Comparison of ENCODE assay signal across 22 cellular contexts in genomic region chr1:153070243-153070642, GRCh38. TPM values are rescaled to one million over a fixed set of nuclear protein-coding genes. Genes with fewer than 3 reads are reported as not detected.
A peak's percentile ranks its signal among the peaks of the same experiment; 100 is the strongest.
DNase-seq lines count a peak whose midpoint lies in the region; ATAC-seq, FAIRE-seq and TF ChIP-seq lines count a peak whose summit lies in the region.
"Had no signal": no experiment of that assay in that cellular context is flagged by ENCODE, and none has a peak within 500 bp of the region (broad histone marks: within the 10 kb centered on the region; RNA-seq: fewer than 3 reads in every experiment).

No MANE protein-coding gene starts in this region.

- CTCF ChIA-PET in A549 (lab: Yijun Ruan, JAX) (no interaction called here), WTC11 (lab: Charles Lee) (interaction anchor here (1.4 to 1.6 kb wide), 2 partner anchors 38 to 122 kb away, joined by 3 read pairs; no protein-coding TSS in a partner anchor)

- no peaks in the 10 kb centered on the region for H3K36me3 ChIP-seq in GM23338 (ENCODE audit: insufficient read depth)

- POLR2A ChIA-PET in A549 (lab: Yijun Ruan, JAX) (no interaction called here), WTC11 (lab: Charles Lee) (no interaction called here)

- FAIRE-seq in A549 (lab: Jason Lieb, UNC): no peak
- FAIRE-seq: D721Med, G401.6, GM12891, GM19239, HepG2 had no signal

- TF ChIP-seq EP300 in A549 (IDR thresholded peaks at IDR 0.05): no peak

- H3K4me1 ChIP-seq in A549: no peaks in the 10 kb centered on the region
- H3K4me1 ChIP-seq in GM23338 (ENCODE audit: insufficient read depth): no peaks in the 10 kb centered on the region
- H3K4me1 ChIP-seq: Caco-2 had no signal

- no peaks in the 10 kb centered on the region for H3K9me2 ChIP-seq in GM23338 (ENCODE audit: insufficient read depth)

- DNase-seq in A549 (ENCODE audit: low read depth in 1 of 2, low spot score in 1 of 2) (peak in 1 of 2 experiments; percentile 5), GM23338 (ENCODE audit: low spot score) (peak; percentile 15), WTC11 (ENCODE audit: low spot score) (no peak), epithelial cell of esophagus (ENCODE audit: low read depth) (no peak), T-helper 9 cell (no peak)
- DNase-seq in activated T-cell treated with anti-CD3 and anti-CD28 coated beads, Interleukin-2, amount 50 U/mL, for 24 hours: no peak
- DNase-seq: ACHN; Caco-2; CD4-positive, alpha-beta T cell; GM23248; H9; KG1 had no signal

- H3K27me3 ChIP-seq in GM23338 (ENCODE audit: insufficient read depth): no peaks in the 10 kb centered on the region

- no peaks in the 10 kb centered on the region for H3K4me1 Mint-ChIP-seq in GM23338
- no peaks in the 10 kb centered on the region for H3K4me1 Mint-ChIP-seq in WTC11
- H3K4me1 Mint-ChIP-seq in activated T-cell treated with anti-CD3 and anti-CD28 coated beads, Interleukin-2, amount 50 U/mL, for 24 hours (ENCODE audit: low read depth): no peaks in the 10 kb centered on the region
- H3K4me1 Mint-ChIP-seq: H9, IgD-negative memory B cell had no signal

- no peak overlapping the region for H3K27ac Mint-ChIP-seq in GM23338
- H3K27ac Mint-ChIP-seq in WTC11: no peak overlapping the region
- no peak overlapping the region for H3K27ac Mint-ChIP-seq in activated T-cell treated with anti-CD3 and anti-CD28 coated beads, Interleukin-2, amount 50 U/mL, for 24 hours
- H3K27ac Mint-ChIP-seq: CD4-positive, alpha-beta T cell; H9; IgD-negative memory B cell had no signal

- H2AFZ ChIP-seq in GM23338: no peak overlapping the region
- H2AFZ ChIP-seq: GM23248 had no signal

- no peaks in the 10 kb centered on the region for H3K9me3 Mint-ChIP-seq in GM23338
- no peaks in the 10 kb centered on the region for H3K9me3 Mint-ChIP-seq in WTC11
- H3K9me3 Mint-ChIP-seq in activated T-cell treated with anti-CD3 and anti-CD28 coated beads, Interleukin-2, amount 50 U/mL, for 24 hours: no peaks in the 10 kb centered on the region
- H3K9me3 Mint-ChIP-seq: CD4-positive, alpha-beta T cell; H9 had no signal

- H3K36me3 Mint-ChIP-seq in GM23338 (ENCODE audit: low read depth) (no peaks in the 10 kb centered on the region), WTC11 (no peaks in the 10 kb centered on the region)
- no peaks in the 10 kb centered on the region for H3K36me3 Mint-ChIP-seq in activated T-cell treated with anti-CD3 and anti-CD28 coated beads, Interleukin-2, amount 50 U/mL, for 24 hours (ENCODE audit: low read depth)
- H3K36me3 Mint-ChIP-seq: IgD-negative memory B cell had no signal

- TF ChIP-seq CTCF in A549 (IDR thresholded peaks at IDR 0.05): no peak
- TF ChIP-seq CTCF in GM23338 (conservative IDR thresholded peaks at IDR 0.05; ENCODE audit: low read depth in 2 of 2): no peak
- TF ChIP-seq CTCF in WTC11 (IDR thresholded peaks at IDR 0.05): no peak
- peak; percentile 10 for TF ChIP-seq CTCF in epithelial cell of esophagus (IDR thresholded peaks at IDR 0.05; ENCODE audit: insufficient read depth, low read depth, low read length, missing control alignments)

- H3K79me2 ChIP-seq in GM23338 (replicated peaks; ENCODE audit: insufficient read depth): no peaks in the 10 kb centered on the region

- H3F3A ChIP-seq in GM23338 (replicated peaks; ENCODE audit: low read depth): no peaks in the 10 kb centered on the region

- no peak overlapping the region for H3K27ac ChIP-seq in A549
- no peak overlapping the region for H3K27ac ChIP-seq in GM23338 (ENCODE audit: low read depth)
- H3K27ac ChIP-seq: C4-2B, GM23248 had no signal

- WGBS in A549 (ENCODE audit: missing lambda C conversion rate): 0% methylated on average over 2 of the region's 2 CpGs

- no peaks in the 10 kb centered on the region for H3K9me3 ChIP-seq in A549
- H3K9me3 ChIP-seq: Caco-2 had no signal

- H3K4me2 ChIP-seq in A549 (no peak overlapping the region), GM23338 (no peak overlapping the region)

- no peak for TF ChIP-seq RAD21 in A549 (conservative IDR thresholded peaks at IDR 0.05 in 1 of 2, IDR thresholded peaks at IDR 0.05 in 1 of 2)

- TF ChIP-seq POLR2A in A549 (IDR thresholded peaks at IDR 0.05; ENCODE audit: low read length): no peak

- ATAC-seq in A549: peak; percentile 54 to 77; a peak in 4 of 6 replicates
- ATAC-seq in GM23338: peak; percentile 27; the same call in 1 of the 3 replicates
- ATAC-seq in WTC11: peak; percentile 39; the same call in 1 of the 2 replicates
- ATAC-seq in GM21360 (IDR thresholded peaks at IDR 0.05; ENCODE audit: unreplicated experiment): no peak
- ATAC-seq: HepG2 had no signal

- H3K4me3 Mint-ChIP-seq in GM23338 (no peak overlapping the region), WTC11 (no peak overlapping the region)
- no peak overlapping the region for H3K4me3 Mint-ChIP-seq in activated T-cell treated with anti-CD3 and anti-CD28 coated beads, Interleukin-2, amount 50 U/mL, for 24 hours
- H3K4me3 Mint-ChIP-seq: CD4-positive, alpha-beta T cell; H9; IgD-negative memory B cell had no signal

- H4K20me1 ChIP-seq in GM23338 (replicated peaks; ENCODE audit: insufficient read depth): no peaks in the 10 kb centered on the region

- H3K4me3 ChIP-seq in A549 (no peak overlapping the region), GM23338 (no peak overlapping the region), epithelial cell of esophagus (ENCODE audit: low read length) (no peak overlapping the region)
- H3K4me3 ChIP-seq: GM23248 had no signal

- H3K27me3 Mint-ChIP-seq in GM23338 (ENCODE audit: insufficient read depth, low read depth, poor library complexity) (peaks cover 3% of the 10 kb centered on the region), WTC11 (ENCODE audit: low read depth) (peaks cover 4% of the 10 kb centered on the region)
- H3K27me3 Mint-ChIP-seq in activated T-cell treated with anti-CD3 and anti-CD28 coated beads, Interleukin-2, amount 50 U/mL, for 24 hours: peaks cover 34% of the 10 kb centered on the region
- H3K27me3 Mint-ChIP-seq: IgD-negative memory B cell had no signal

TF ChIP-seq in A549, 52 proteins besides CTCF, POLR2A, EP300 and RAD21 (continues in another document):
- no peak for TF ChIP-seq SMC3 (IDR thresholded peaks at IDR 0.05)
- TF ChIP-seq GATA3 (IDR thresholded peaks at IDR 0.05; ENCODE audit: borderline replicate concordance): no peak
- no peak for TF ChIP-seq ZNF302 (CRISPR knock-in tag; IDR thresholded peaks at IDR 0.05)

TF ChIP-seq in GM23338, 12 proteins besides CTCF, POLR2A, EP300 and RAD21 (continues in another document):
- TF ChIP-seq EZH2 (IDR thresholded peaks at IDR 0.05; ENCODE audit: low read depth, unreplicated experiment): no peak

TF ChIP-seq in WTC11, 78 proteins besides CTCF, POLR2A, EP300 and RAD21 (continues in another document):
- TF ChIP-seq TCF7 (CRISPR knock-in tag; IDR thresholded peaks at IDR 0.05; ENCODE audit: low read depth): no peak

RNA-seq across cellular contexts. Expression of gene SPRR2B, which starts 1.2 kb away (rescaled TPM):
- polyA plus RNA-seq in A549 (2011; rRNA removed) (not detected in 2 replicates), A549 (2017; fragmentation: RNase III; extraction: RNeasy Plus Mini Kit Qiagen cat#74134 plus additional on column Dnase treatment) (not detected in 3 replicates), GM23338 (2016; fragmentation: Nextera tagmentation; extraction: Ambion mirVana) (not detected in 2 replicates)
- not detected in 2 replicates for polyA plus RNA-seq in A549 (2012; cell fraction: cytosol; rRNA removed)
- not detected in 2 replicates for polyA plus RNA-seq in A549 (2012; cell fraction: nucleus; rRNA removed)
- not detected in 2 replicates for polyA minus RNA-seq in A549 (2011; rRNA and poly(A)+ RNA removed)
- not detected in 2 replicates for total RNA-seq in GM23338 (2014; rRNA removed; shearing (Covaris generic))
- total RNA-seq in WTC11 (2021): not detected in 3 replicates
- total RNA-seq: A172; Caco-2; CD4-positive, alpha-beta T cell; GM23248; H9; HepG2 had no signal
- polyA plus RNA-seq: BJ, GM23248, HepG2, IgD-negative memory B cell had no signal

RNA-seq across cellular contexts. Expression of gene SPRR2A, which starts 12.9 kb away (rescaled TPM):
- polyA plus RNA-seq in A549 (2011; rRNA removed) (not detected in 2 replicates), A549 (2017; fragmentation: RNase III; extraction: RNeasy Plus Mini Kit Qiagen cat#74134 plus additional on column Dnase treatment) (not detected in 3 replicates), GM23338 (2016; fragmentation: Nextera tagmentation; extraction: Ambion mirVana) (0.43 TPM in 1 of 2 replicates, not detected in the other)
- polyA plus RNA-seq in A549 (2012; cell fraction: cytosol; rRNA removed): not detected in 2 replicates
- not detected in 2 replicates for polyA plus RNA-seq in A549 (2012; cell fraction: nucleus; rRNA removed)
- not detected in 2 replicates for polyA minus RNA-seq in A549 (2011; rRNA and poly(A)+ RNA removed)
- not detected in 2 replicates for total RNA-seq in GM23338 (2014; rRNA removed; shearing (Covaris generic))
- not detected in 3 replicates for total RNA-seq in WTC11 (2021)
- total RNA-seq: A172; Caco-2; CD4-positive, alpha-beta T cell; GM23248; H9; HepG2 had no signal
- polyA plus RNA-seq: BJ, GM23248, HepG2, IgD-negative memory B cell had no signal

RNA-seq across cellular contexts. Expression of gene SPRR2E, which starts 24.1 kb away (rescaled TPM):
- polyA plus RNA-seq in A549 (2011; rRNA removed) (not detected in 2 replicates), A549 (2017; fragmentation: RNase III; extraction: RNeasy Plus Mini Kit Qiagen cat#74134 plus additional on column Dnase treatment) (not detected in 3 replicates), GM23338 (2016; fragmentation: Nextera tagmentation; extraction: Ambion mirVana) (not detected in 2 replicates)
- polyA plus RNA-seq in A549 (2012; cell fraction: cytosol; rRNA removed): not detected in 2 replicates
- not detected in 2 replicates for polyA plus RNA-seq in A549 (2012; cell fraction: nucleus; rRNA removed)
- polyA minus RNA-seq in A549 (2011; rRNA and poly(A)+ RNA removed): not detected in 2 replicates
- not detected in 2 replicates for total RNA-seq in GM23338 (2014; rRNA removed; shearing (Covaris generic))
- total RNA-seq in WTC11 (2021): not detected in 3 replicates
- total RNA-seq: A172; Caco-2; CD4-positive, alpha-beta T cell; GM23248; H9; HepG2 had no signal
- polyA plus RNA-seq: BJ, GM23248, HepG2, IgD-negative memory B cell had no signal

RNA-seq across cellular contexts. Expression of gene SPRR2D, which starts 29.3 kb away (rescaled TPM):
- polyA plus RNA-seq in A549 (2011; rRNA removed) (not detected in 2 replicates), A549 (2017; fragmentation: RNase III; extraction: RNeasy Plus Mini Kit Qiagen cat#74134 plus additional on column Dnase treatment) (not detected in 3 replicates), GM23338 (2016; fragmentation: Nextera tagmentation; extraction: Ambion mirVana) (not detected in 2 replicates)
- not detected in 2 replicates for polyA plus RNA-seq in A549 (2012; cell fraction: cytosol; rRNA removed)
- polyA plus RNA-seq in A549 (2012; cell fraction: nucleus; rRNA removed): not detected in 2 replicates
- 0.45 TPM in 1 of 2 replicates, not detected in the other for polyA minus RNA-seq in A549 (2011; rRNA and poly(A)+ RNA removed)
- total RNA-seq in GM23338 (2014; rRNA removed; shearing (Covaris generic)): not detected in 2 replicates
- total RNA-seq in WTC11 (2021): not detected in 3 replicates
- total RNA-seq: A172; Caco-2; CD4-positive, alpha-beta T cell; GM23248; H9; HepG2 had no signal
- polyA plus RNA-seq: BJ, GM23248, HepG2, IgD-negative memory B cell had no signal

RNA-seq across cellular contexts. Expression of gene SPRR1B, which starts 39.2 kb away (rescaled TPM):
- polyA plus RNA-seq in A549 (2011; rRNA removed) (not detected in 2 replicates), A549 (2017; fragmentation: RNase III; extraction: RNeasy Plus Mini Kit Qiagen cat#74134 plus additional on column Dnase treatment) (not detected in 3 replicates), GM23338 (2016; fragmentation: Nextera tagmentation; extraction: Ambion mirVana) (not detected in 2 replicates)
- polyA plus RNA-seq in A549 (2012; cell fraction: cytosol; rRNA removed): not detected in 2 replicates
- polyA plus RNA-seq in A549 (2012; cell fraction: nucleus; rRNA removed): not detected in 2 replicates
- polyA minus RNA-seq in A549 (2011; rRNA and poly(A)+ RNA removed): not detected in 2 replicates
- total RNA-seq in GM23338 (2014; rRNA removed; shearing (Covaris generic)): not detected in 2 replicates
- not detected in 3 replicates for total RNA-seq in WTC11 (2021)
- total RNA-seq: A172; Caco-2; CD4-positive, alpha-beta T cell; GM23248; H9; HepG2 had no signal
- polyA plus RNA-seq: BJ, GM23248, HepG2, IgD-negative memory B cell had no signal
